Comparison of ENCODE assay signal across 19 cellular contexts in genomic region chr22:46487318-46487717, GRCh38. TPM values are rescaled to one million over a fixed set of nuclear protein-coding genes. Genes with fewer than 3 reads are reported as not detected.
DNase-seq lines count a peak whose midpoint lies in the region; ATAC-seq, FAIRE-seq and TF ChIP-seq lines count a peak whose summit lies in the region.
"Had no signal": no experiment of that assay in that cellular context is flagged by ENCODE, and none has a peak within 500 bp of the region (broad histone marks: within the 10 kb centered on the region; RNA-seq: fewer than 3 reads in every experiment).

No MANE protein-coding gene starts in this region.

- H3K27ac Mint-ChIP-seq in brain (peak overlapping the region in 4 of 5 experiments; percentile 36 to 83 (median 75)), nephron (peak overlapping the region in 2 of 3 experiments; percentile 19 to 42)
- H3K27ac Mint-ChIP-seq: CD14-positive monocyte; CD4-positive, alpha-beta memory T cell had no signal

- H3K4me3 Mint-ChIP-seq in brain, result no peak overlapping the region
- no peak overlapping the region for H3K4me3 Mint-ChIP-seq in nephron
- H3K4me3 Mint-ChIP-seq: CD14-positive monocyte; CD4-positive, alpha-beta memory T cell had no signal

- no peaks in the 10 kb centered on the region for H4K20me1 ChIP-seq in BLaER1

- H3K4me1 Mint-ChIP-seq in brain, result peaks cover 52% of the 10 kb centered on the region
- H3K4me1 Mint-ChIP-seq in nephron, result peaks cover 33% of the 10 kb centered on the region
- H3K4me1 Mint-ChIP-seq: CD14-positive monocyte had no signal

- H3K9me3 ChIP-seq in BLaER1, result peaks cover 9% of the 10 kb centered on the region; the same call in 1 of the 2 replicates
- H3K9me3 ChIP-seq: BE2C had no signal

- H3K36me3 ChIP-seq in BLaER1, result no peaks in the 10 kb centered on the region
- H3K36me3 ChIP-seq: BE2C, HAP-1 had no signal

- H3K36me3 Mint-ChIP-seq in brain (peaks cover 5% of the 10 kb centered on the region), nephron (ENCODE audit: low read depth) (no peaks in the 10 kb centered on the region)
- H3K36me3 Mint-ChIP-seq: CD14-positive monocyte; CD4-positive, alpha-beta memory T cell had no signal

- peak; percentile 53 for FAIRE-seq in urothelium cell line (lab: Jason Lieb, UNC)
- FAIRE-seq: H1, HTR-8/SVneo, K562 had no signal

- no peak for DNase-seq in urothelium cell line (ENCODE audit: low spot score)
- DNase-seq in effector CD8-positive, alpha-beta T cell (lab: John Stamatoyannopoulos, UW), result no peak
- DNase-seq: ACHN; BE2C; Calu3; CD4-positive, alpha-beta memory T cell; DMS79 treated with DMSO at 0.1 percent for 48 hours; GF-D8; IMR-90 had no signal

- no peak overlapping the region for H3K27ac ChIP-seq in BLaER1

- no peak overlapping the region for H3K9ac ChIP-seq in BLaER1

- no peaks in the 10 kb centered on the region for H3K27me3 ChIP-seq in BLaER1
- H3K27me3 ChIP-seq: BE2C had no signal

- ATAC-seq in GM19035 (IDR thresholded peaks at IDR 0.05; ENCODE audit: unreplicated experiment) (no peak), GM19452 (IDR thresholded peaks at IDR 0.05; ENCODE audit: unreplicated experiment) (no peak)
- ATAC-seq: K562 had no signal

- H3K27me3 Mint-ChIP-seq in brain (peaks cover 4% of the 10 kb centered on the region), nephron (ENCODE audit: low read depth) (no peaks in the 10 kb centered on the region)

- TF ChIP-seq CTCF in brain (conservative IDR thresholded peaks at IDR 0.05) (no peak), nephron (IDR thresholded peaks at IDR 0.05; ENCODE audit: unreplicated experiment in 3 of 3) (no peak)

- no peak overlapping the region for H3K4me3 ChIP-seq in BLaER1
- H3K4me3 ChIP-seq: HAP-1, K562 had no signal

- peak overlapping the region; percentile 18 for H3K4me2 ChIP-seq in BLaER1

- H3K9me3 Mint-ChIP-seq in brain (peaks cover 0 to 7% (median 4%) of the 10 kb centered on the region in 5 experiments), nephron (peaks cover 3% of the 10 kb centered on the region)

- peaks cover 93% of the 10 kb centered on the region for H3K4me1 ChIP-seq in BLaER1
- H3K4me1 ChIP-seq: BE2C had no signal

RNA-seq across cellular contexts. Expression of gene CELSR1, which starts 50.1 kb away (rescaled TPM):
- polyA plus RNA-seq in brain (ENCODE audit: insufficient read depth, low read depth, low replicate concordance), result 1.5 TPM
- polyA plus RNA-seq: CD14-positive monocyte had no signal
